ENCODE assay signal across 7 cellular contexts in the genomic region with DNA sequence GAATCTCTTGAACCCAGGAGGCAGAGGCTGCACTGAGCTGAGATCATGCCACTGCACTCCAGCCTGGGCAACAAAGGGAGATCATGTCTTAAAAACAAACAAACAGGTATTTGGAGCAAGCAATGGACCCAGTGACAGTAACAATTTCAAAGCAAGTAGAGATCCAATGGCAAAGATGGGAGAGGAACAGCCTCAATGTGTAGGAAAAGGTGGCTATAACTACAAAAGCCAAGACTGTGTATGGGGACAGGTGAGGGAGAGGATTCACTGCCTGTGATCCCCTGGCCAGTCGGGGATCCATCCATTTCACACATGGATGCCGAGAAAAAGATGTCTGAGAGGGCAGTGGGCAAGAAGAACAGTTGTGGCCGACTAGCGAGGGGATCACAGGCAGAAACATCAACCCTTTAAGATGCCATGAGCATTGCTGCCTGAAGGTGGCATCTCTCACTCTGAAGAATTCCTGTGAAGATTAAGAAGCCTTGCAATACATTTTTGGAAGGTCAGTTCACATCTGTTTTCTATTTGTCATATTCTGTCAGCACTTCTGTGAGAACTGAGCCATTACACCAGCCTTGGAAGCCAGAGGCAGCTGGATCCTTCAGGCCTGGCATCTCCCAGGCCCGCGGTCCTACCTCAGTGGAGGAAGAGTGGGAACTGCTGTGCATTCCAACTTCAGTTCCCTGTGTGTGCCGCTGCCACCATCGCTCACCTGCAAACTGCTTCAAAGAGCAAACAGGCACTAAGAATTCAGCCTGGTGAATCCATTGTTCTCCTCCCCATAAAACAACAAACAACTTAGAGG. TPM values are rescaled to one million over a fixed set of nuclear protein-coding genes. Genes with fewer than 3 reads are reported as not detected.
A peak's percentile ranks its signal among the peaks of the same experiment; 100 is the strongest.
DNase-seq lines count a peak whose midpoint lies in the region; ATAC-seq and TF ChIP-seq lines count a peak whose summit lies in the region.

No MANE protein-coding gene starts in this region.

- DNase-seq in Daoy (ENCODE audit: low read depth) = peak; percentile 82
- peak; percentile 68 for DNase-seq in SK-N-MC (ENCODE audit: low read depth, low spot score)
- DNase-seq in esophagus muscularis mucosa (ENCODE audit: extremely low spot score) = no peak
- peak in 2 of 3 donors; percentile 29 to 71 for DNase-seq in mucosa of descending colon

- peak overlapping the region; percentile 17 for H3K9ac ChIP-seq in SK-N-MC (ENCODE audit: insufficient read length)

- intact Hi-C loops in esophagus muscularis mucosa (cut with DNase I) (loop anchor here (5.0 kb wide), 2 partner anchors 57 to 152 kb away; partner anchors contain the start of gene FRS2), mucosa of descending colon (cut with DNase I, micrococcal nuclease) (no loop called here)

- WGBS in esophagus muscularis mucosa = 26% methylated on average over 8 of the region's 8 CpGs

- H3K27me3 ChIP-seq in esophagus muscularis mucosa = no peaks in the 10 kb centered on the region

- ATAC-seq in HG02884 (IDR thresholded peaks at IDR 0.05; ENCODE audit: unreplicated experiment) (peak; percentile 54), mucosa of descending colon (peak; percentile 83), HG03108 (IDR thresholded peaks at IDR 0.05; ENCODE audit: unreplicated experiment) (no peak), HG03442 (IDR thresholded peaks at IDR 0.05; ENCODE audit: unreplicated experiment) (no peak)

- H3K4me3 ChIP-seq in SK-N-MC (peak overlapping the region; percentile 27; the same call in 1 of the 2 replicates), esophagus muscularis mucosa (peak overlapping the region in 3 of 4 donors; percentile 11 to 20 (median 17)), mucosa of descending colon (no peak overlapping the region)

- TF ChIP-seq EP300 in esophagus muscularis mucosa (IDR thresholded peaks at IDR 0.05) = no peak

- peaks cover 10 to 15% (median 12%) of the 10 kb centered on the region in 4 donors for H3K4me1 ChIP-seq in esophagus muscularis mucosa
- H3K4me1 ChIP-seq in mucosa of descending colon (ENCODE audit: low read depth) = peaks cover 5% of the 10 kb centered on the region

- H3K27ac ChIP-seq in SK-N-MC = peak overlapping the region; percentile 55
- peak overlapping the region; percentile 34 to 59 (median 42) for H3K27ac ChIP-seq in esophagus muscularis mucosa (replicated peaks in 1 of 4)

- TF ChIP-seq CTCF in esophagus muscularis mucosa (IDR thresholded peaks at IDR 0.05) (peak; percentile 73 to 85 (median 85)), mucosa of descending colon (IDR thresholded peaks at IDR 0.05) (peak; percentile 42)

- TF ChIP-seq POLR2A in esophagus muscularis mucosa (IDR thresholded peaks at IDR 0.05; ENCODE audit: low read depth) = no peak

- H3K36me3 ChIP-seq in SK-N-MC (ENCODE audit: insufficient read depth, low read length) (no peaks in the 10 kb centered on the region), esophagus muscularis mucosa (peaks cover 0 to under 1% (median 0%) of the 10 kb centered on the region in 4 donors), mucosa of descending colon (ENCODE audit: low read depth) (no peaks in the 10 kb centered on the region)

- no peaks in the 10 kb centered on the region for H3K9me3 ChIP-seq in SK-N-MC (ENCODE audit: low read depth, low read length)
- H3K9me3 ChIP-seq in esophagus muscularis mucosa = no peaks in the 10 kb centered on the region
- H3K9me3 ChIP-seq in mucosa of descending colon = no peaks in the 10 kb centered on the region

RNA-seq across cellular contexts. Expression of gene FRS2, which starts 54.5 kb away (rescaled TPM):
- 17.8 and 39.7 TPM in 2 replicates for total RNA-seq in Daoy (2014; rRNA removed; shearing (Covaris generic))
- 10 to 100 TPM; 36.5 to 60.3 (median 43.8) TPM for total RNA-seq in esophagus muscularis mucosa
- total RNA-seq in mucosa of descending colon = 10 to 100 TPM; 24.2 to 30.8 (median 30.3) TPM

RNA-seq across cellular contexts. Expression of gene YEATS4, which starts 56.1 kb away (rescaled TPM):
- 77.3 and 173 TPM in 2 replicates for total RNA-seq in Daoy (2014; rRNA removed; shearing (Covaris generic))
- 10 to 100 TPM in 2 of 4 donors, 1 to 10 TPM in 2; 5.7 to 17.6 (median 11.5) TPM for total RNA-seq in esophagus muscularis mucosa
- total RNA-seq in mucosa of descending colon = 10 to 100 TPM in 2 of 3 donors, 1 to 10 TPM in 1; 8.8 to 12.8 (median 10.7) TPM

Comparison
In these comparisons a context has a peak if more than half of its experiments do, and no peak if none do; other contexts are left out.
1. ATAC-seq: peak in HG02884 (single experiment) and mucosa of descending colon (single experiment); none in HG03108 (single experiment) and HG03442 (single experiment).